In the genomic region with DNA sequence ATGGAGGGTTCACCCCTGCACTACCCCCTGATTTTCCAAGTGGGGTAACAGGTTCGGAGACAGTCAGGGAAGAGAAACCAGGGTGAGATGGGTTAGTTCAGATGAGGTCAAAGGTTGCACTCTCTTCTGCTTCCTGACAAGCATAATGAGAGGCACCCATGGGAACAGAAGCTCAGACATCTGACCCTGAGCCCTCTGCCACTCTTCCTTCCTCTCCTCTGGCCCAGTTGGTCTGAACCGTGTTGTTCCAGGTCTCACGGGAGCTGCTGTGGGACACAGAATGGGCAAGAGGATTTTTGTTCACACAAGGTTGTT, we compare ENCODE assay signal across 1 cellular context.
TF ChIP-seq lines count a peak whose summit lies in the region.

No MANE protein-coding gene starts in this region.

TF ChIP-seq in HCT116, 20 proteins besides CTCF, POLR2A, EP300 and RAD21 (continued from another document):
- TF ChIP-seq, protein P1, sequence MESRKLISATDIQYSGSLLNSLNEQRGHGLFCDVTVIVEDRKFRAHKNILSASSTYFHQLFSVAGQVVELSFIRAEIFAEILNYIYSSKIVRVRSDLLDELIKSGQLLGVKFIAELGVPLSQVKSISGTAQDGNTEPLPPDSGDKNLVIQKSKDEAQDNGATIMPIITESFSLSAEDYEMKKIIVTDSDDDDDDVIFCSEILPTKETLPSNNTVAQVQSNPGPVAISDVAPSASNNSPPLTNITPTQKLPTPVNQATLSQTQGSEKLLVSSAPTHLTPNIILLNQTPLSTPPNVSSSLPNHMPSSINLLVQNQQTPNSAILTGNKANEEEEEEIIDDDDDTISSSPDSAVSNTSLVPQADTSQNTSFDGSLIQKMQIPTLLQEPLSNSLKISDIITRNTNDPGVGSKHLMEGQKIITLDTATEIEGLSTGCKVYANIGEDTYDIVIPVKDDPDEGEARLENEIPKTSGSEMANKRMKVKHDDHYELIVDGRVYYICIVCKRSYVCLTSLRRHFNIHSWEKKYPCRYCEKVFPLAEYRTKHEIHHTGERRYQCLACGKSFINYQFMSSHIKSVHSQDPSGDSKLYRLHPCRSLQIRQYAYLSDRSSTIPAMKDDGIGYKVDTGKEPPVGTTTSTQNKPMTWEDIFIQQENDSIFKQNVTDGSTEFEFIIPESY (IDR thresholded peaks at IDR 0.05; ENCODE audit: extremely low read depth, insufficient replicate concordance, low read length) = no peak
- TF ChIP-seq SRF (IDR thresholded peaks at IDR 0.05; ENCODE audit: low read depth) = no peak
- no peak for TF ChIP-seq JUND (IDR thresholded peaks at IDR 0.05)
TF ChIP-seq in HCT116: peak in this region for 0.
